ENCODE assay signal across 17 cellular contexts in the genomic region with DNA sequence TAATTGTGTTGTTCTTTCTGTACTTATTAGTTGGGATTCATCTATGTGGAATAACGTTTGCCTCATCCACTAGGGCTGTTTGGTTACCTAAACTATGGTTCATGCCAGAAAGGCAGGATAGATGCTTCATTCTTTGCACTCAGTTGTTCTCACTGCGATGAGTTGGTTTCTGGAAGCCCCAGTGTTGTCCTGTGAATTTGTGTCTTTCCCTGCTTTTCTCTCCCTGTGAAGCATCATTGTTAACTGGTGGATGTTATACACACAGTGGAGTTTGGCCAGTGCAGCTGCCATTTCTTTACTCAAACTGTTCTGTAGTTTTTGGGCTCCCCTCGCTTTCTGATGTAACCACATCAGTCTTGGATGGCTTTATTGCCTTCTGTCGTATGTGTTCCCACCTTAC.
A peak's percentile ranks its signal among the peaks of the same experiment; 100 is the strongest.
DNase-seq lines count a peak whose midpoint lies in the region; ATAC-seq and TF ChIP-seq lines count a peak whose summit lies in the region.
"Had no signal": no experiment of that assay in that cellular context is flagged by ENCODE, and none has a peak within 500 bp of the region (broad histone marks: within the 10 kb centered on the region; RNA-seq: fewer than 3 reads in every experiment).

No MANE protein-coding gene starts in this region.

- no peaks in the 10 kb centered on the region for H3K27me3 ChIP-seq in GM23338 (ENCODE audit: insufficient read depth)
- no peaks in the 10 kb centered on the region for H3K27me3 ChIP-seq in dorsolateral prefrontal cortex
- no peaks in the 10 kb centered on the region for H3K27me3 ChIP-seq in layer of hippocampus (ENCODE audit: control insufficient read depth, insufficient read depth, low read length)
- H3K27me3 ChIP-seq in H9 (ENCODE audit: insufficient read depth, low read length) = no peaks in the 10 kb centered on the region
- H3K27me3 ChIP-seq: BLaER1 had no signal

- no peak overlapping the region for H2AFZ ChIP-seq in GM23338
- no peak overlapping the region for H2AFZ ChIP-seq in H9 (ENCODE audit: low read length)
- H2AFZ ChIP-seq: GM23248 had no signal

- no peak overlapping the region for H2BK12ac ChIP-seq in H9 (ENCODE audit: insufficient read length, low read depth, low read length)

- H3K9ac ChIP-seq in H9 (ENCODE audit: extremely low read depth, insufficient read length, low read length) = no peak overlapping the region
- H3K9ac ChIP-seq: BLaER1, GM23248 had no signal

- no peaks in the 10 kb centered on the region for H3F3A ChIP-seq in GM23338 (replicated peaks; ENCODE audit: low read depth)

- H3T11ph ChIP-seq in H9 (ENCODE audit: low read length) = no peak overlapping the region

- H3K27ac Mint-ChIP-seq in GM23338 (no peak overlapping the region), H9 (no peak overlapping the region; a peak in 1 of 7 replicates)
- H3K27ac Mint-ChIP-seq: CD4-positive, alpha-beta T cell; IgD-negative memory B cell had no signal

- ATAC-seq in GM23338 (no peak), HG03039 (IDR thresholded peaks at IDR 0.05; ENCODE audit: unreplicated experiment) (no peak), HG02571 (IDR thresholded peaks at IDR 0.05; ENCODE audit: unreplicated experiment) (no peak)
- ATAC-seq: GM12878 had no signal

- 0 out of 2 replicates have a peak, but pooled peaks cover 6% of the 10 kb centered on the region for H3K36me3 ChIP-seq in GM23338 (ENCODE audit: insufficient read depth)

- H3K4ac ChIP-seq in H9 (ENCODE audit: low read depth, low read length) = no peak overlapping the region

- H2BK120ac ChIP-seq in H9 (ENCODE audit: low read depth, low read length, poor library complexity, severe bottlenecking) = no peak overlapping the region

- no peaks in the 10 kb centered on the region for H3K4me1 ChIP-seq in GM23338 (ENCODE audit: insufficient read depth)
- H3K4me1 ChIP-seq in H9 (ENCODE audit: insufficient read depth, low read length) = no peaks in the 10 kb centered on the region

- no peak overlapping the region for H2AK5ac ChIP-seq in H9 (ENCODE audit: insufficient read length, low read length)

- no peak overlapping the region for H4K5ac ChIP-seq in H9 (ENCODE audit: insufficient read length, low read depth, low read length)

- H2BK20ac ChIP-seq in H9 (ENCODE audit: low read depth, low read length, poor library complexity, severe bottlenecking) = no peak overlapping the region

- no peaks in the 10 kb centered on the region for H3K9me3 ChIP-seq in H9 (ENCODE audit: control insufficient read depth, low read depth, low read length)

- H3K36me3 Mint-ChIP-seq in GM23338 (ENCODE audit: low read depth) (peaks cover 27% of the 10 kb centered on the region), H9 (ENCODE audit: insufficient read depth in 1 of 3, low read depth in 3 of 3) (peaks cover 6 to 21% (median 10%) of the 10 kb centered on the region in 3 experiments; a peak in 6 of 7 replicates)
- H3K36me3 Mint-ChIP-seq: IgD-negative memory B cell had no signal

- TF ChIP-seq CTCF in GM23338 (conservative IDR thresholded peaks at IDR 0.05; ENCODE audit: low read depth in 2 of 2) (no peak), dorsolateral prefrontal cortex (IDR thresholded peaks at IDR 0.05 in 54 of 56, conservative IDR thresholded peaks at IDR 0.05 in 2 of 56; ENCODE audit: low read depth in 1 of 56, partially characterized antibody in 56 of 56) (no peak), H9 (conservative IDR thresholded peaks at IDR 0.05) (no peak)

- no peak overlapping the region for H4K91ac ChIP-seq in H9 (ENCODE audit: insufficient read length, low read depth, low read length)

- H3K79me2 ChIP-seq in GM23338 (replicated peaks; ENCODE audit: insufficient read depth) = no peaks in the 10 kb centered on the region
- H3K79me2 ChIP-seq in H9 (ENCODE audit: insufficient read depth, low read length) = no peaks in the 10 kb centered on the region

- H3K18ac ChIP-seq in H9 (ENCODE audit: insufficient read length, low read depth, low read length) = no peak overlapping the region

- no peaks in the 10 kb centered on the region for H3K79me1 ChIP-seq in H9 (ENCODE audit: insufficient read depth, low read depth, low read length, poor library complexity, severe bottlenecking)

- no peak overlapping the region for H3K56ac ChIP-seq in H9 (ENCODE audit: insufficient read length, low read depth, low read length)

- H3K23ac ChIP-seq in H9 (ENCODE audit: insufficient read length, low read depth, low read length) = no peak overlapping the region

- H3K27ac ChIP-seq in GM23338 (ENCODE audit: low read depth) = peak overlapping the region; percentile 45; the same call in 1 of the 2 replicates
- peak overlapping the region in 46 of 59 donors; percentile 1 to 85 (median 65) for H3K27ac ChIP-seq in dorsolateral prefrontal cortex
- peak overlapping the region; percentile 21 for H3K27ac ChIP-seq in layer of hippocampus (ENCODE audit: low read depth, low read length)
- no peak overlapping the region for H3K27ac ChIP-seq in H9 (ENCODE audit: insufficient read length, low read depth, low read length)
- H3K27ac ChIP-seq: BLaER1, GM23248 had no signal

- H4K20me1 ChIP-seq in GM23338 (replicated peaks; ENCODE audit: insufficient read depth) = no peaks in the 10 kb centered on the region
- no peaks in the 10 kb centered on the region for H4K20me1 ChIP-seq in H9 (ENCODE audit: control insufficient read depth, insufficient read depth, insufficient read length)

- no peak overlapping the region for H4K8ac ChIP-seq in H9 (replicated peaks; ENCODE audit: insufficient read length, low read depth, low read length)

- H3K27me3 Mint-ChIP-seq in GM23338 (ENCODE audit: insufficient read depth, low read depth, poor library complexity) (peaks cover 1% of the 10 kb centered on the region), H9 (ENCODE audit: low read depth) (peaks cover 2% of the 10 kb centered on the region; the same call in 1 of the 2 replicates)
- H3K27me3 Mint-ChIP-seq: CD4-positive, alpha-beta T cell had no signal

- intact Hi-C loops in dorsolateral prefrontal cortex (cut with DNase I) = no loop called here

- no peaks in the 10 kb centered on the region for H3K23me2 ChIP-seq in H9 (ENCODE audit: insufficient read length, low read depth, low read length, poor library complexity, severe bottlenecking)

- WGBS in H9 (ENCODE audit: extremely low coverage, insufficient read length, low lambda C conversion rate) = no CpG with 5 or more reads among the region's 4 CpGs

- no peak overlapping the region for H3K4me3 Mint-ChIP-seq in GM23338
- no peak overlapping the region for H3K4me3 Mint-ChIP-seq in H9
- H3K4me3 Mint-ChIP-seq: CD4-positive, alpha-beta T cell; IgD-negative memory B cell had no signal

- H3K4me2 ChIP-seq in GM23338 = no peak overlapping the region
- H3K4me2 ChIP-seq in H9 (ENCODE audit: insufficient read depth, insufficient read length, low read length) = no peak overlapping the region

- no peak overlapping the region for H2BK5ac ChIP-seq in H9 (ENCODE audit: insufficient read length, low read length)

- H3K4me1 Mint-ChIP-seq in GM23338 = peaks cover 24% of the 10 kb centered on the region
- H3K4me1 Mint-ChIP-seq in H9 = peaks cover 14 to 21% of the 10 kb centered on the region in 2 experiments
- H3K4me1 Mint-ChIP-seq: IgD-negative memory B cell had no signal

- H3K14ac ChIP-seq in H9 (ENCODE audit: insufficient read depth, low read length) = no peak overlapping the region

- peaks cover 32% of the 10 kb centered on the region for H3K9me3 Mint-ChIP-seq in GM23338
- H3K9me3 Mint-ChIP-seq in H9 = peaks cover 18 to 24% of the 10 kb centered on the region in 2 experiments
- H3K9me3 Mint-ChIP-seq: CD4-positive, alpha-beta T cell had no signal

- H3K9me2 ChIP-seq in GM23338 (ENCODE audit: insufficient read depth) = no peaks in the 10 kb centered on the region

- no peak overlapping the region for H3K4me3 ChIP-seq in GM23338
- H3K4me3 ChIP-seq in dorsolateral prefrontal cortex = no peak overlapping the region
- H3K4me3 ChIP-seq: BLaER1, GM12878, GM23248 had no signal

- no peak for DNase-seq in GM23338 (ENCODE audit: low spot score)
- DNase-seq in dorsolateral prefrontal cortex = peak in 2 of 10 donors; percentile 25 to 26
- peak; percentile 83 for DNase-seq in pons (ENCODE audit: low spot score)
- DNase-seq in H9 = no peak
- no peak for DNase-seq in stimulated activated CD4-positive, alpha-beta T cell treated with anti-CD3 and anti-CD28 coated beads, Interleukin-1b, Interleukin-23, amount 100 ng/mL, for 48 hours
- DNase-seq: 8988T; AML-193; CD4-positive, alpha-beta T cell; DMS79; HCEC 1CT had no signal

- H2BK15ac ChIP-seq in H9 (ENCODE audit: low read depth, low read length) = no peak overlapping the region

TF ChIP-seq in GM23338, 12 proteins besides CTCF, POLR2A, EP300 and RAD21 (continues in another document):
- TF ChIP-seq EZH2 (IDR thresholded peaks at IDR 0.05; ENCODE audit: low read depth, unreplicated experiment) (no peak), EZH2phosphoT487 (IDR thresholded peaks at IDR 0.05; ENCODE audit: unreplicated experiment) (no peak), ZNF331 (CRISPR knock-in tag; IDR thresholded peaks at IDR 0.05; ENCODE audit: low read depth) (no peak), CREB1 (CRISPR knock-in tag; IDR thresholded peaks at IDR 0.05; ENCODE audit: low read depth) (no peak), JUNB (IDR thresholded peaks at IDR 0.05; ENCODE audit: unreplicated experiment) (no peak), POLR2AphosphoS5 (IDR thresholded peaks at IDR 0.05; ENCODE audit: low read depth) (no peak), STAT1 (IDR thresholded peaks at IDR 0.05; ENCODE audit: unreplicated experiment) (no peak)
- TF ChIP-seq, protein P1, sequence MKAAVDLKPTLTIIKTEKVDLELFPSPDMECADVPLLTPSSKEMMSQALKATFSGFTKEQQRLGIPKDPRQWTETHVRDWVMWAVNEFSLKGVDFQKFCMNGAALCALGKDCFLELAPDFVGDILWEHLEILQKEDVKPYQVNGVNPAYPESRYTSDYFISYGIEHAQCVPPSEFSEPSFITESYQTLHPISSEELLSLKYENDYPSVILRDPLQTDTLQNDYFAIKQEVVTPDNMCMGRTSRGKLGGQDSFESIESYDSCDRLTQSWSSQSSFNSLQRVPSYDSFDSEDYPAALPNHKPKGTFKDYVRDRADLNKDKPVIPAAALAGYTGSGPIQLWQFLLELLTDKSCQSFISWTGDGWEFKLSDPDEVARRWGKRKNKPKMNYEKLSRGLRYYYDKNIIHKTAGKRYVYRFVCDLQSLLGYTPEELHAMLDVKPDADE (IDR thresholded peaks at IDR 0.05) = no peak
